10 cellular contexts compared by ENCODE assay signal in genomic region chr17:76451480-76451879, GRCh38. TPM values are rescaled to one million over a fixed set of nuclear protein-coding genes. Genes with fewer than 3 reads are reported as not detected.
A peak's percentile ranks its signal among the peaks of the same experiment; 100 is the strongest.
DNase-seq lines count a peak whose midpoint lies in the region; ATAC-seq and TF ChIP-seq lines count a peak whose summit lies in the region.
"Had no signal": no experiment of that assay in that cellular context is flagged by ENCODE, and none has a peak within 500 bp of the region (broad histone marks: within the 10 kb centered on the region; RNA-seq: fewer than 3 reads in every experiment).

No MANE protein-coding gene starts in this region.

- H3K27ac Mint-ChIP-seq in Caco-2 (ENCODE audit: unreplicated experiment): no peak overlapping the region
- H3K27ac Mint-ChIP-seq in naive thymus-derived CD8-positive, alpha-beta T cell: peak overlapping the region in 7 of 10 donors; percentile 31 to 92 (median 66)

- H3K4me1 ChIP-seq in Caco-2 (peaks cover 13% of the 10 kb centered on the region), Loucy (ENCODE audit: insufficient read depth, low read length, poor library complexity, severe bottlenecking) (peaks cover 50% of the 10 kb centered on the region)

- H4K20me1 ChIP-seq in Loucy (ENCODE audit: insufficient read depth, low read length, poor library complexity, severe bottlenecking): peaks cover 59% of the 10 kb centered on the region

- CTCF ChIA-PET in Caco-2 (lab: Charles Lee): interaction anchor here (0.6 to 0.9 kb wide), 3 partner anchors 43 to 1859 kb away, joined by 3 to 8 read pairs (median 3); partner anchors contain the start of genes ACOX1 and TEN1

- TSS peak; percentile 25 for BruUV-seq in Caco-2 (replicated peaks; lab: Mats Ljungman, UMichigan)

- intact Hi-C loops in Caco-2 (cut with micrococcal nuclease; ENCODE audit: unreplicated experiment): no loop called here

- peak overlapping the region; percentile 90 for H3K4me2 ChIP-seq in Loucy (ENCODE audit: low read depth, low read length, poor library complexity, severe bottlenecking)

- peaks cover 5% of the 10 kb centered on the region for H3K36me3 Mint-ChIP-seq in Caco-2 (ENCODE audit: insufficient read depth, unreplicated experiment)
- H3K36me3 Mint-ChIP-seq in naive thymus-derived CD8-positive, alpha-beta T cell: peaks cover 0 to 3% (median 0%) of the 10 kb centered on the region in 3 donors

- H3K79me2 ChIP-seq in Loucy (ENCODE audit: insufficient read depth, low read length): peaks cover 65% of the 10 kb centered on the region

- no peaks in the 10 kb centered on the region for H3F3A ChIP-seq in Loucy (ENCODE audit: low read depth)

- H3K9me3 ChIP-seq in Caco-2 (no peaks in the 10 kb centered on the region), Loucy (ENCODE audit: insufficient read depth, low read depth, low read length) (no peaks in the 10 kb centered on the region)

- H3K36me3 ChIP-seq in Caco-2 (ENCODE audit: control insufficient read depth, insufficient read depth, low read length) (no peaks in the 10 kb centered on the region; the same call in 1 of the 2 replicates), Loucy (ENCODE audit: insufficient read depth, low read length) (no peaks in the 10 kb centered on the region)

- no peak for TF ChIP-seq CTCF in Caco-2 (IDR thresholded peaks at IDR 0.05; ENCODE audit: insufficient read depth in 1 of 2, low read depth in 1 of 2, low read length in 1 of 2, severe bottlenecking in 1 of 2, unreplicated experiment in 1 of 2)
- TF ChIP-seq CTCF in Loucy (conservative IDR thresholded peaks at IDR 0.05; ENCODE audit: low read length): no peak
- TF ChIP-seq CTCF in cardiac fibroblast (IDR thresholded peaks at IDR 0.05; ENCODE audit: low read depth, low read length): no peak

- no peak for ATAC-seq in naive thymus-derived CD8-positive, alpha-beta T cell
- ATAC-seq in esophagus mucosa: no peak

- H3K9ac ChIP-seq in Loucy (ENCODE audit: low read depth, low read length, poor library complexity, severe bottlenecking): peak overlapping the region; percentile 87

- no peaks in the 10 kb centered on the region for H3K9me2 ChIP-seq in Loucy (replicated peaks; ENCODE audit: low read depth, low read length)

- H3K4me1 Mint-ChIP-seq in Caco-2 (ENCODE audit: low read depth, unreplicated experiment): peaks cover 14% of the 10 kb centered on the region
- peaks cover 22 to 57% (median 55%) of the 10 kb centered on the region in 4 donors for H3K4me1 Mint-ChIP-seq in naive thymus-derived CD8-positive, alpha-beta T cell

- no peak for DNase-seq in Caco-2
- DNase-seq in cardiac fibroblast (ENCODE audit: low read depth in 2 of 2): no peak
- DNase-seq in naive thymus-derived CD8-positive, alpha-beta T cell: no peak
- DNase-seq in NCI-H510A treated with DMSO at 0.1 percent for 48 hours (lab: John Stamatoyannopoulos, UW): no peak
- no peak for DNase-seq in HPDE6-E6E7 (ENCODE audit: extremely low spot score)
- no peak for DNase-seq in NCI-H2107 (lab: John Stamatoyannopoulos, UW)
- DNase-seq: NCI-H2029; stimulated activated CD4-positive, alpha-beta T cell treated with anti-CD3 and anti-CD28 coated beads, Interleukin-15, amount 100 ng/mL, for 24 hours had no signal

- H3K4me3 Mint-ChIP-seq in Caco-2 (ENCODE audit: unreplicated experiment): peak overlapping the region; percentile 65
- H3K4me3 Mint-ChIP-seq in naive thymus-derived CD8-positive, alpha-beta T cell: peak overlapping the region; percentile 65 to 92 (median 86)

- POLR2A ChIA-PET in Caco-2 (lab: Charles Lee): interaction anchor here (0.7 kb wide), 1 partner anchor 18 kb away, joined by 8 read pairs; no protein-coding TSS in a partner anchor
- POLR2A ChIA-PET in naive thymus-derived CD8-positive, alpha-beta T cell (lab: Charles Lee): interaction anchor here (0.7 to 3.3 kb wide), 4 partner anchors 39 to 510 kb away, joined by 3 to 8 read pairs (median 3); no protein-coding TSS in a partner anchor

- H3K4me3 ChIP-seq in Caco-2 (ENCODE audit: low read depth, low read length): peak overlapping the region; percentile 90
- H3K4me3 ChIP-seq in Loucy (ENCODE audit: low read length, poor library complexity, severe bottlenecking): peak overlapping the region; percentile 95
- H3K4me3 ChIP-seq in cardiac fibroblast (replicated peaks in 1 of 2; ENCODE audit: low read depth in 2 of 2, low read length in 2 of 2): peak overlapping the region; percentile 61 to 82

- H2AFZ ChIP-seq in Loucy (ENCODE audit: low read length): no peak overlapping the region

- no peaks in the 10 kb centered on the region for H3K9me3 Mint-ChIP-seq in Caco-2 (ENCODE audit: unreplicated experiment)
- H3K9me3 Mint-ChIP-seq in naive thymus-derived CD8-positive, alpha-beta T cell: no peaks in the 10 kb centered on the region

- H3K27me3 ChIP-seq in Caco-2 (replicated peaks; ENCODE audit: control insufficient read depth, insufficient read depth, low read length) (no peaks in the 10 kb centered on the region), Loucy (ENCODE audit: insufficient read depth, low read length, poor library complexity, severe bottlenecking) (no peaks in the 10 kb centered on the region)

- no peaks in the 10 kb centered on the region for H3K27me3 Mint-ChIP-seq in Caco-2 (ENCODE audit: insufficient read depth, unreplicated experiment)
- no peaks in the 10 kb centered on the region for H3K27me3 Mint-ChIP-seq in naive thymus-derived CD8-positive, alpha-beta T cell

RNA-seq across cellular contexts. Expression of gene UBE2O, which starts 1.5 kb away (rescaled TPM):
- total RNA-seq in Caco-2 (2022) (37.6 and 39.2 TPM in 2 replicates), esophagus mucosa (17.2 TPM)
- 10 to 100 TPM; 49.7 to 50.4 TPM for total RNA-seq in naive thymus-derived CD8-positive, alpha-beta T cell
- polyA plus RNA-seq in naive thymus-derived CD8-positive, alpha-beta T cell: 10 to 100 TPM in 2 of 3 donors, 1 to 10 TPM in 1; 8.8 to 14.4 (median 10.6) TPM

RNA-seq across cellular contexts. Expression of gene AANAT, which starts 15.9 kb away (rescaled TPM):
- total RNA-seq in Caco-2 (2022): not detected in 2 replicates
- total RNA-seq in naive thymus-derived CD8-positive, alpha-beta T cell: not detected
- polyA plus RNA-seq in naive thymus-derived CD8-positive, alpha-beta T cell: not detected
- not detected for total RNA-seq in esophagus mucosa

RNA-seq across cellular contexts. Expression of gene RHBDF2, which starts 49.7 kb away (rescaled TPM):
- total RNA-seq in Caco-2 (2022) (33.8 and 37.2 TPM in 2 replicates), esophagus mucosa (36.8 TPM)
- total RNA-seq in naive thymus-derived CD8-positive, alpha-beta T cell: 10 to 100 TPM; 59.4 to 62.4 TPM
- 10 to 100 TPM in 1 of 3 donors, 1 to 10 TPM in 2; 4.8 to 10.2 (median 6.2) TPM for polyA plus RNA-seq in naive thymus-derived CD8-positive, alpha-beta T cell
